4 cellular contexts compared by ENCODE assay signal in the genomic region with DNA sequence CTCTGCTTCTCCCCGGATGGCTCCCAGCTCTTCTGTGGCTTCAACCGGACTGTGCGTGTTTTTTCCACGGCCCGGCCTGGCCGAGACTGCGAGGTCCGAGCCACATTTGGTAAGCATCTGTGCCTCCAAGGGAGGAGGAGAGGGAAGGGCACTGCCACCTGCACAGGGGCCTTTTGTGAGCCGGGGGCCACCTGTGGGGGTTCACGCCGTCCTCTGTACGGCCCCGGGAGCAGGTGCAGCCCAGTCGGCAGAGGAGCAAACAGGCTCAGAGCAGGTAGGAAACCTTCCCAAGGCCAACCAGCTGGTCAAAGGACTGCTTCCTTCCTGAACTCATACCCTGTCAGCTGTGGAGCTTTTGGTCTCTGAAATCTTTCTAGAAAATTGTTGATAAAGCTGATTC. TPM values are rescaled to one million over a fixed set of nuclear protein-coding genes. Genes with fewer than 3 reads are reported as not detected.
"Had no signal": no experiment of that assay in that cellular context is flagged by ENCODE, and none has a peak within 500 bp of the region (broad histone marks: within the 10 kb centered on the region; RNA-seq: fewer than 3 reads in every experiment).

No MANE protein-coding gene starts in this region.

- H3K4me3 ChIP-seq: GM12878 had no signal

- DNase-seq: GDM1, GF-D8 had no signal

RNA-seq across cellular contexts. Expression of gene DNAH2, which starts 15.9 kb away (rescaled TPM):
- total RNA-seq: GM12878 had no signal
- polyA plus RNA-seq: GM12878 had no signal

RNA-seq across cellular contexts. Expression of gene ATP1B2, which starts 51.0 kb away (rescaled TPM):
- total RNA-seq: G401 had no signal
